Comparison of ENCODE assay signal across 31 cellular contexts in the genomic region with DNA sequence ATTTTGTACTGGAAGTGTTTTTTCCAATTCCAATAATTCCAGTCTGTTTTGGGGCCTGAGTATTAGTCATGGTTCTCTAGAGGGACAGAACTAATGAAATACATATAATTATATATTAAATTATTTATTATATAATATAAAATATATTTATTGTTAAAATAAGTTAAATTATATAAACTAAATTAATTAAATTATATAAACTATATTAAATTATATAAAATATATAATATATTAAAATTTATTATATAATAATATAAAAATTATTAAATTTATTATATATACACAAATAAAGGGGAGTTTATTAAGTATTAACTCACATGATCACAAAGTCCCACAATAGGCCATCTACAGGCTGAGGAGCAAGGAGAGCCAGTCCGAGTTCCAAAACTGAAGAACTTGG.
"Had no signal": no experiment of that assay in that cellular context is flagged by ENCODE, and none has a peak within 500 bp of the region (broad histone marks: within the 10 kb centered on the region; RNA-seq: fewer than 3 reads in every experiment).

No MANE protein-coding gene starts in this region.

- H3K9me3 ChIP-seq: ascending aorta, breast epithelium, esophagus muscularis mucosa, gastroesophageal sphincter, heart right ventricle had no signal

- H3K27ac ChIP-seq: ascending aorta, breast epithelium, cardiac muscle cell, coronary artery, dorsolateral prefrontal cortex, esophagus muscularis mucosa, foreskin keratinocyte, gastroesophageal sphincter, heart right ventricle, hepatocyte had no signal

- ATAC-seq: activated naive CD4-positive, alpha-beta T cell treated with anti-CD3 and anti-CD28 coated beads, Interleukin-2, amount 50 U/mL, for 72 hours; activated T-cell treated with anti-CD3 and anti-CD28 coated beads, Interleukin-2, amount 50 U/mL, for 72 hours; foreskin keratinocyte; gastroesophageal sphincter; heart right ventricle; T-helper 17 cell had no signal

- H3K4me3 ChIP-seq: ascending aorta, breast epithelium, cardiac muscle cell, coronary artery, dorsolateral prefrontal cortex, esophagus muscularis mucosa, gastroesophageal sphincter, heart right ventricle, hepatocyte had no signal

- H3K36me3 ChIP-seq: ascending aorta, cardiac muscle cell, esophagus muscularis mucosa, gastroesophageal sphincter, heart right ventricle had no signal

- DNase-seq: activated CD4-positive, alpha-beta memory T cell treated with anti-CD3 and anti-CD28 coated beads, Interleukin-2, amount 10 ng/mL, durations not matched to agents 7 days and 5 days; activated CD4-positive, alpha-beta T cell treated with anti-CD3 and anti-CD28 coated beads for 1 hour; activated CD4-positive, alpha-beta T cell treated with anti-CD3 and anti-CD28 coated beads for 4 hours; activated CD4-positive, alpha-beta T cell treated with anti-CD3 and anti-CD28 coated beads, Interleukin-2, amount 10 ng/mL, durations not matched to agents 7 days and 5 days; activated CD4-positive, alpha-beta T cell treated with anti-CD3 and anti-CD28 coated beads, Interleukin-2, amount 50 U/mL, for 4 hours; activated CD8-positive, alpha-beta memory T cell treated with anti-CD3 and anti-CD28 coated beads, Interleukin-2, amount 50 U/mL, for 48 hours; activated gamma-delta T cell; activated naive CD4-positive, alpha-beta T cell; activated naive CD4-positive, alpha-beta T cell treated with anti-CD3 and anti-CD28 coated beads, Interleukin-2, amount 10 ng/mL, durations not matched to agents 7 days and 5 days; activated naive CD8-positive, alpha-beta T cell treated with anti-CD3 and anti-CD28 coated beads, Interleukin-2, amount 10 ng/mL, durations not matched to agents 7 days and 5 days; activated T-cell treated with anti-CD3 and anti-CD28 coated beads for 4 hours; activated T-cell treated with anti-CD3 and anti-CD28 coated beads, Interleukin-2, amount 50 U/mL, for 24 hours; activated T-cell treated with anti-CD3 and anti-CD28 coated beads, Interleukin-2, amount 50 U/mL, for 72 hours; central memory CD4-positive, alpha-beta T cell; cerebellar nuclear complex; dorsolateral prefrontal cortex; effector memory CD4-positive, alpha-beta T cell; endodermal cell; erythroblast; foreskin keratinocyte; heart right ventricle; T-helper 17 cell; T1000 had no signal

- H3K4me1 ChIP-seq: ascending aorta, breast epithelium, esophagus muscularis mucosa, foreskin keratinocyte, gastroesophageal sphincter had no signal

- H3K27me3 ChIP-seq: ascending aorta, breast epithelium, cardiac muscle cell, dorsolateral prefrontal cortex, esophagus muscularis mucosa, foreskin keratinocyte, gastroesophageal sphincter, heart right ventricle, hepatocyte had no signal
